ENCODE assay signal across 1 cellular context in the genomic region with DNA sequence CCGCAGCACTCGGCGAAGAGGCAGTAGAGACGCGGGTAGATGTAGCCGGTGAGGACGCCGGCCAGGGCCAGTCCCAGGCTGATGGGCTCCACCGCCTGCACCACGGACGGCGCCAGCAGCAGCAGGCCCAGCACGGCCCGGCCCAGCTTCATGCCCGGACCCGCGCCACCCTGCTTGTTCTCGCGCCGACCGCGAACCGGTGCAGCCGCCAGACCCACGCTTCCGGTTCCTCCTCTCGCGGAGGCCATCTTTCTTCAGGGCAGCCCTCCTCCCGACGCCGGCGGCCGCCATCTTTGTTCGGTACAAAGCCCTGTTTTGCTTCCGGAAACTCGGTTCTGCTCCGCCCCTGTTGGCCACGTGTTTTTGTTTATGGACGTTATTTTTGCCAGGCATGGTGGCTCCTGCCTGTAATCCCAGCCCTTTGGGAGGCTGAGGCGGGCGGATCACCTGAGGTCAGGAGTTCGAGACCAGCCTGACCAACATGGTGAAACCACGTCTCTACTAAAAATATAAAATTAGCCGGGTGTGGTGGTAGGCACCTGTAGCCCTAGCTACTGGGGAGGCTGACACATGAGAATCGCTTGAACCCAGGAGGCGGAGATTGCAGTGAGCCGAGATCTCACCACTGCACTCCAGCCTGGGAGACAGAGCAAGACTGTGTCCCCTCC.
TF ChIP-seq lines count a peak whose summit lies in the region.

A gene with protein sequence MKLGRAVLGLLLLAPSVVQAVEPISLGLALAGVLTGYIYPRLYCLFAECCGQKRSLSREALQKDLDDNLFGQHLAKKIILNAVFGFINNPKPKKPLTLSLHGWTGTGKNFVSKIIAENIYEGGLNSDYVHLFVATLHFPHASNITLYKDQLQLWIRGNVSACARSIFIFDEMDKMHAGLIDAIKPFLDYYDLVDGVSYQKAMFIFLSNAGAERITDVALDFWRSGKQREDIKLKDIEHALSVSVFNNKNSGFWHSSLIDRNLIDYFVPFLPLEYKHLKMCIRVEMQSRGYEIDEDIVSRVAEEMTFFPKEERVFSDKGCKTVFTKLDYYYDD (minus strand): TSS at position 203 of the 668 bp plus-strand sequence. CDS start 51 bp downstream, at position 152.

TF ChIP-seq in HEK293, 187 proteins besides CTCF, POLR2A, EP300 and RAD21 (continued from another document and continues in another):
- TF ChIP-seq REST (tag by site-specific recombination; IDR thresholded peaks at IDR 0.05), result no peak
- no peak for TF ChIP-seq ZNF596 (tag by site-specific recombination; IDR thresholded peaks at IDR 0.05)
- peak; percentile 73 for TF ChIP-seq SCRT2 (tag by site-specific recombination; IDR thresholded peaks at IDR 0.05)
- TF ChIP-seq ZNF26 (tag by site-specific recombination; IDR thresholded peaks at IDR 0.05), result no peak
- peak; percentile 68; the same call in 1 of the 2 replicates for TF ChIP-seq ZNF518A (tag by site-specific recombination; conservative IDR thresholded peaks at IDR 0.05; ENCODE audit: low read depth)
- no peak for TF ChIP-seq PRDM2 (tag by site-specific recombination; IDR thresholded peaks at IDR 0.05; ENCODE audit: borderline replicate concordance)
- peak; percentile 64 for TF ChIP-seq KLF1 (tag by site-specific recombination; IDR thresholded peaks at IDR 0.05)
- peak; percentile 80 for TF ChIP-seq ZFHX2 (tag by site-specific recombination; conservative IDR thresholded peaks at IDR 0.05)
- no peak for TF ChIP-seq BCL11A (tag by site-specific recombination; IDR thresholded peaks at IDR 0.05; ENCODE audit: low read depth)
- no peak; the same call in 1 of the 2 replicates for TF ChIP-seq ZNF391 (tag by site-specific recombination; IDR thresholded peaks at IDR 0.05; ENCODE audit: borderline replicate concordance, low read depth)
- no peak for TF ChIP-seq ZNF488 (tag by site-specific recombination; IDR thresholded peaks at IDR 0.05)
- TF ChIP-seq ZNF777 (tag by site-specific recombination; IDR thresholded peaks at IDR 0.05; ENCODE audit: borderline replicate concordance), result no peak
- TF ChIP-seq BCL6B (tag by site-specific recombination; IDR thresholded peaks at IDR 0.05), result no peak
- TF ChIP-seq IKZF3 (tag by site-specific recombination; IDR thresholded peaks at IDR 0.05), result peak; percentile 87
- TF ChIP-seq ZNF140 (tag by site-specific recombination; IDR thresholded peaks at IDR 0.05), result no peak
- no peak for TF ChIP-seq ZNF624 (tag by site-specific recombination; IDR thresholded peaks at IDR 0.05)
- no peak for TF ChIP-seq ZNF473 (tag by site-specific recombination; IDR thresholded peaks at IDR 0.05)
- TF ChIP-seq, protein P1, sequence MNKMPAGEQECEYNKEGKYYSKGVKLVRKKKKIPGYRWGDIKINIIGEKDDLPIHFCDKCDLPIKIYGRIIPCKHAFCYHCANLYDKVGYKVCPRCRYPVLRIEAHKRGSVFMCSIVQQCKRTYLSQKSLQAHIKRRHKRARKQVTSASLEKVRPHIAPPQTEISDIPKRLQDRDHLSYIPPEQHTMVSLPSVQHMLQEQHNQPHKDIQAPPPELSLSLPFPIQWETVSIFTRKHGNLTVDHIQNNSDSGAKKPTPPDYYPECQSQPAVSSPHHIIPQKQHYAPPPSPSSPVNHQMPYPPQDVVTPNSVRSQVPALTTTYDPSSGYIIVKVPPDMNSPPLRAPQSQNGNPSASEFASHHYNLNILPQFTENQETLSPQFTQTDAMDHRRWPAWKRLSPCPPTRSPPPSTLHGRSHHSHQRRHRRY (tag by site-specific recombination; IDR thresholded peaks at IDR 0.05), result no peak
- no peak for TF ChIP-seq TRIM28 (IDR thresholded peaks at IDR 0.05; ENCODE audit: borderline replicate concordance, low read length)
- TF ChIP-seq ZNF585B (tag by site-specific recombination; IDR thresholded peaks at IDR 0.05), result no peak
- no peak for TF ChIP-seq ZNF404 (tag by site-specific recombination; IDR thresholded peaks at IDR 0.05)
- TF ChIP-seq ZNF626 (tag by site-specific recombination; IDR thresholded peaks at IDR 0.05), result no peak
- no peak for TF ChIP-seq ZNF146 (tag by site-specific recombination; IDR thresholded peaks at IDR 0.05)
- no peak for TF ChIP-seq HOXC10 (CRISPR knock-in tag; IDR thresholded peaks at IDR 0.05)
- TF ChIP-seq ZNF513 (tag by site-specific recombination; IDR thresholded peaks at IDR 0.05), result no peak
